ENCODE assay signal across 12 cellular contexts in genomic region chr17:29007456-29008455, GRCh38. TPM values are rescaled to one million over a fixed set of nuclear protein-coding genes. Genes with fewer than 3 reads are reported as not detected.
DNase-seq lines count a peak whose midpoint lies in the region; ATAC-seq and TF ChIP-seq lines count a peak whose summit lies in the region.
"Had no signal": no experiment of that assay in that cellular context is flagged by ENCODE, and none has a peak within 500 bp of the region (broad histone marks: within the 10 kb centered on the region; RNA-seq: fewer than 3 reads in every experiment).

No MANE protein-coding gene starts in this region.

- no peak overlapping the region for H3K4me3 Mint-ChIP-seq in activated naive CD8-positive, alpha-beta T cell treated with anti-CD3 and anti-CD28 coated beads, Interleukin-2, amount 50 U/mL, for 24 hours
- H3K4me3 Mint-ChIP-seq in activated naive CD8-positive, alpha-beta T cell treated with anti-CD3 and anti-CD28 coated beads for 36 hours: no peak overlapping the region

- DNase-seq in activated naive CD8-positive, alpha-beta T cell treated with anti-CD3 and anti-CD28 coated beads, Interleukin-2, amount 50 U/mL, for 24 hours: no peak
- DNase-seq in activated naive CD8-positive, alpha-beta T cell treated with anti-CD3 and anti-CD28 coated beads for 36 hours: no peak
- DNase-seq in Panc1 (ENCODE audit: low read depth, low spot score) (peak; percentile 7), fibroblast of peridontal ligament (ENCODE audit: extremely low read depth) (peak; percentile 42), superior temporal gyrus (ENCODE audit: extremely low spot score) (no peak), testis (no peak), MV-4-11 (lab: John Stamatoyannopoulos, UW) (no peak)
- DNase-seq: stimulated activated CD4-positive, alpha-beta T cell treated with anti-CD3 and anti-CD28 coated beads, Interleukin-4, amount 100 ng/mL, for 4 hours; T-helper 1 cell had no signal

- H3K9me3 ChIP-seq in Panc1 (ENCODE audit: control insufficient read depth, insufficient read depth, low read depth, low read length) (no peaks in the 10 kb centered on the region), testis (no peaks in the 10 kb centered on the region)

- 61 to 65% methylated on average over 4 of the region's 4 CpGs for WGBS in testis, 2 donors

- H3K9me3 Mint-ChIP-seq in activated naive CD8-positive, alpha-beta T cell treated with anti-CD3 and anti-CD28 coated beads, Interleukin-2, amount 50 U/mL, for 24 hours: no peaks in the 10 kb centered on the region
- no peaks in the 10 kb centered on the region for H3K9me3 Mint-ChIP-seq in activated naive CD8-positive, alpha-beta T cell treated with anti-CD3 and anti-CD28 coated beads for 36 hours

- CTCF ChIA-PET in Panc1 (lab: Charles Lee): interaction anchor here (0.5 to 0.7 kb wide), 3 partner anchors 34 to 715 kb away, joined by 3 read pairs; no protein-coding TSS in a partner anchor

- H3K4me3 ChIP-seq in Panc1 (ENCODE audit: low read depth in 2 of 2, low read length in 2 of 2) (no peak overlapping the region), testis (no peak overlapping the region)

- H3K4me1 Mint-ChIP-seq in activated naive CD8-positive, alpha-beta T cell treated with anti-CD3 and anti-CD28 coated beads, Interleukin-2, amount 50 U/mL, for 24 hours: peaks cover 3% of the 10 kb centered on the region
- no peaks in the 10 kb centered on the region for H3K4me1 Mint-ChIP-seq in activated naive CD8-positive, alpha-beta T cell treated with anti-CD3 and anti-CD28 coated beads for 36 hours

- H3K36me3 Mint-ChIP-seq in activated naive CD8-positive, alpha-beta T cell treated with anti-CD3 and anti-CD28 coated beads, Interleukin-2, amount 50 U/mL, for 24 hours (ENCODE audit: low read depth): no peaks in the 10 kb centered on the region
- H3K36me3 Mint-ChIP-seq in activated naive CD8-positive, alpha-beta T cell treated with anti-CD3 and anti-CD28 coated beads for 36 hours: no peaks in the 10 kb centered on the region

- peak; percentile 17 for ATAC-seq in activated naive CD8-positive, alpha-beta T cell treated with anti-CD3 and anti-CD28 coated beads, Interleukin-2, amount 50 U/mL, for 24 hours
- ATAC-seq in Panc1 (no peak), GM18498 (IDR thresholded peaks at IDR 0.05; ENCODE audit: unreplicated experiment) (no peak)

- H3K36me3 ChIP-seq in Panc1 (ENCODE audit: control insufficient read depth, insufficient read depth, low read length) (no peaks in the 10 kb centered on the region), testis (ENCODE audit: low read depth, missing control alignments) (no peaks in the 10 kb centered on the region)

- TF ChIP-seq POLR2A in testis (IDR thresholded peaks at IDR 0.05): no peak

- H3K27me3 ChIP-seq in Panc1 (ENCODE audit: control insufficient read depth, insufficient read depth, low read length) (peaks cover 26% of the 10 kb centered on the region; the same call in 1 of the 2 replicates), testis (no peaks in the 10 kb centered on the region)

- TF ChIP-seq CTCF in Panc1 (IDR thresholded peaks at IDR 0.05) (no peak), testis (IDR thresholded peaks at IDR 0.05) (no peak)

- POLR2A ChIA-PET in Panc1 (lab: Charles Lee): no interaction called here

- H3K27me3 Mint-ChIP-seq in activated naive CD8-positive, alpha-beta T cell treated with anti-CD3 and anti-CD28 coated beads, Interleukin-2, amount 50 U/mL, for 24 hours: peaks cover 61% of the 10 kb centered on the region
- H3K27me3 Mint-ChIP-seq in activated naive CD8-positive, alpha-beta T cell treated with anti-CD3 and anti-CD28 coated beads for 36 hours: peaks cover 47% of the 10 kb centered on the region

- no peak overlapping the region for H3K27ac Mint-ChIP-seq in activated naive CD8-positive, alpha-beta T cell treated with anti-CD3 and anti-CD28 coated beads, Interleukin-2, amount 50 U/mL, for 24 hours
- no peak overlapping the region for H3K27ac Mint-ChIP-seq in activated naive CD8-positive, alpha-beta T cell treated with anti-CD3 and anti-CD28 coated beads for 36 hours

- intact Hi-C loops in Panc1 (cut with micrococcal nuclease; ENCODE audit: unreplicated experiment) (no loop called here), testis (cut with DNase I; ENCODE audit: low total_unique reads) (no loop called here)

- H3K4me1 ChIP-seq in Panc1 (ENCODE audit: control insufficient read depth, insufficient read depth, low read length) (no peaks in the 10 kb centered on the region), testis (peaks cover 3% of the 10 kb centered on the region)

- no TSS peak for BruUV-seq in Panc1 (replicated peaks; lab: Mats Ljungman, UMichigan)

- H3K27ac ChIP-seq in Panc1 (ENCODE audit: low read length) (no peak overlapping the region), testis (no peak overlapping the region)

- in situ Hi-C loops in Panc1 (cut with HindIII; ENCODE audit: low pct_unique_long_range_greater_than_20kb, low sequenced_read_pairs): no loop called here

RNA-seq across cellular contexts. Expression of gene SEZ6, which starts 1.9 kb away (rescaled TPM):
- total RNA-seq in activated naive CD8-positive, alpha-beta T cell treated with anti-CD3 and anti-CD28 coated beads for 36 hours: not detected
- total RNA-seq in Panc1 (2021; ENCODE audit: unreplicated experiment) (not detected), testis (1 to 10 TPM in 1 of 2 donors, under 1 TPM in 1; 0.79 to 2.1 TPM)
- polyA plus RNA-seq in Panc1 (2012; ENCODE audit: insufficient read length): 0.38 TPM
- polyA plus RNA-seq in testis (ENCODE audit: insufficient read depth, low read depth, low replicate concordance): 0.53 TPM
- total RNA-seq: osteocyte had no signal
- polyA plus RNA-seq: esophagus had no signal

RNA-seq across cellular contexts. Expression of gene PIPOX, which starts 35.2 kb away (rescaled TPM):
- 1 to 10 TPM; 1.3 to 2.0 TPM for total RNA-seq in activated naive CD8-positive, alpha-beta T cell treated with anti-CD3 and anti-CD28 coated beads for 36 hours
- total RNA-seq in Panc1 (2021; ENCODE audit: unreplicated experiment): 2.4 TPM
- 0.34 TPM for polyA plus RNA-seq in Panc1 (2012; ENCODE audit: insufficient read length)
- 1 to 10 TPM; 5.9 to 6.8 TPM for total RNA-seq in testis
- polyA plus RNA-seq in testis (ENCODE audit: insufficient read depth, low read depth, low replicate concordance): 3.9 TPM

RNA-seq across cellular contexts. Expression of gene PHF12, which starts 56.4 kb away (rescaled TPM):
- 10 to 100 TPM; 41.4 to 45.7 TPM for total RNA-seq in activated naive CD8-positive, alpha-beta T cell treated with anti-CD3 and anti-CD28 coated beads for 36 hours
- total RNA-seq in Panc1 (2021; ENCODE audit: unreplicated experiment) (79.1 TPM), testis (10 to 100 TPM; 82.4 to 85.3 TPM)
- 104 TPM for polyA plus RNA-seq in Panc1 (2012; ENCODE audit: insufficient read length)
- polyA plus RNA-seq in testis (ENCODE audit: insufficient read depth, low read depth, low replicate concordance): 38.8 TPM

Comparison
In these comparisons a context has a peak if more than half of its experiments do, and no peak if none do; other contexts are left out.
1. DNase-seq: peak in Panc1 (single experiment) and fibroblast of peridontal ligament (single experiment); none in activated naive CD8-positive, alpha-beta T cell treated with anti-CD3 and anti-CD28 coated beads, Interleukin-2, amount 50 U/mL, for 24 hours (single experiment), activated naive CD8-positive, alpha-beta T cell treated with anti-CD3 and anti-CD28 coated beads for 36 hours (single experiment), superior temporal gyrus (single experiment), testis (single experiment) and MV-4-11 (single experiment).